1 cellular context compared by ENCODE assay signal in the genomic region with DNA sequence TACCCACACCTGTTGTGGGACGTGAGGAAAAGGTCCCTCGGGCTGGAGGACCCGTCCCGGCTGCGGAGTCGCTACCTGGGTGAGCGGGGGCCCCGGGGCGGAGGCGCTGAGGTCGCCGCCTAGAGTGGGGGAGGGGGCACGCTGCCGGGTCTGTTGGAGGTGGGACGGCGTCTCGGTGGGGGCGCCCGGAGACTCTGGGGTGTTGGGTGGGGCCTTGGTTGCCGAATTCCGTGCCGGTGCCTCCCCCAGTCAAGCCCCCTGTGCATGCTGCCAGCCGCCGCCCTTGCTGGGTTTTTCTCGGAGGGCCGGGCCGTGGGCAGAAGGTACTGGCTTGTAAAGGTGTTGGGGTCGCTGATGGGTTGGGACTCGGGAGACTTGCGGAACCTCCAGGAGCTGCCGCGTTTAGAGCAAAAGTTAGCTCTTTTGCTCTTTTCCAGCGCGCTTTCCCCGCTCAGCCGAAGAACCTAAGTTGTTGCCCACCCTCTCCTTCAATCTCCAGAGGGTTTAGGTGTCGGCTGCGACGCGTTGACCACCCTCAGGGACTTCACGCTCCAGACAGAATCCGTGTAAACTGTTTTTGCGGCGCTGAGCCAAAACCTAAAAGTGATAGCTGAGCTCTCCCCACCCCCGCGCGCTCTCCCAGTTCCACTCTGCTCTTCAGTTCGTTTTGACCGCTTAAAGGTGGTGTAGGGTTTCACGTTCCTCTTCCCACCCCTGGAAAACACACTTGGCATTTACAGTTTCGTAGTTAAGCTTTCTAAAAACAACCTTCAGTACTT.
TF ChIP-seq lines count a peak whose summit lies in the region.

A gene (minus strand): TSS at position 143 of the 779 bp plus-strand sequence. CDS start 1,231 bp downstream, outside the sequence.

TF ChIP-seq in Ishikawa, 13 proteins besides CTCF, POLR2A, EP300 and RAD21 (continued from another document):
- TF ChIP-seq, protein P1, sequence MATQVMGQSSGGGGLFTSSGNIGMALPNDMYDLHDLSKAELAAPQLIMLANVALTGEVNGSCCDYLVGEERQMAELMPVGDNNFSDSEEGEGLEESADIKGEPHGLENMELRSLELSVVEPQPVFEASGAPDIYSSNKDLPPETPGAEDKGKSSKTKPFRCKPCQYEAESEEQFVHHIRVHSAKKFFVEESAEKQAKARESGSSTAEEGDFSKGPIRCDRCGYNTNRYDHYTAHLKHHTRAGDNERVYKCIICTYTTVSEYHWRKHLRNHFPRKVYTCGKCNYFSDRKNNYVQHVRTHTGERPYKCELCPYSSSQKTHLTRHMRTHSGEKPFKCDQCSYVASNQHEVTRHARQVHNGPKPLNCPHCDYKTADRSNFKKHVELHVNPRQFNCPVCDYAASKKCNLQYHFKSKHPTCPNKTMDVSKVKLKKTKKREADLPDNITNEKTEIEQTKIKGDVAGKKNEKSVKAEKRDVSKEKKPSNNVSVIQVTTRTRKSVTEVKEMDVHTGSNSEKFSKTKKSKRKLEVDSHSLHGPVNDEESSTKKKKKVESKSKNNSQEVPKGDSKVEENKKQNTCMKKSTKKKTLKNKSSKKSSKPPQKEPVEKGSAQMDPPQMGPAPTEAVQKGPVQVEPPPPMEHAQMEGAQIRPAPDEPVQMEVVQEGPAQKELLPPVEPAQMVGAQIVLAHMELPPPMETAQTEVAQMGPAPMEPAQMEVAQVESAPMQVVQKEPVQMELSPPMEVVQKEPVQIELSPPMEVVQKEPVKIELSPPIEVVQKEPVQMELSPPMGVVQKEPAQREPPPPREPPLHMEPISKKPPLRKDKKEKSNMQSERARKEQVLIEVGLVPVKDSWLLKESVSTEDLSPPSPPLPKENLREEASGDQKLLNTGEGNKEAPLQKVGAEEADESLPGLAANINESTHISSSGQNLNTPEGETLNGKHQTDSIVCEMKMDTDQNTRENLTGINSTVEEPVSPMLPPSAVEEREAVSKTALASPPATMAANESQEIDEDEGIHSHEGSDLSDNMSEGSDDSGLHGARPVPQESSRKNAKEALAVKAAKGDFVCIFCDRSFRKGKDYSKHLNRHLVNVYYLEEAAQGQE (IDR thresholded peaks at IDR 0.05; ENCODE audit: low read depth), result no peak
